ENCODE assay signal across 12 cellular contexts in the genomic region with DNA sequence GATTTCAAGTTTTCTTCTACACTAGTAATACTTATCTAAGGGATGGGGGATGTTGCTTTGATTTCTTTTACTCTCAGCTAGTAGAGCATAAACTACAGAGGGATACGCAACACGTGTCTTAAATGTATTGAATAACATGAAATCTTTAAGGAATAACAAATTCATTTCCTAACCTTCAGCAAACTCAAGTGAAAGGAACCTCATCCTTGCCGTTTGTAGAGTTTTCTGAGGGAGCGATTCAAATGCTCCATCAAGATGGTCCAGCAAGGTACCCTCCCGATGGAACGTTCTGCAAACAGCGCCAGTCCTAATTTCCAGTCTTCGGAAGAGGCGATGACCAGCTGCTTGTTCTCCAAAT.
A peak's percentile ranks its signal among the peaks of the same experiment; 100 is the strongest.
DNase-seq lines count a peak whose midpoint lies in the region; ATAC-seq, FAIRE-seq and TF ChIP-seq lines count a peak whose summit lies in the region.
"Had no signal": no experiment of that assay in that cellular context is flagged by ENCODE, and none has a peak within 500 bp of the region (broad histone marks: within the 10 kb centered on the region; RNA-seq: fewer than 3 reads in every experiment).

No MANE protein-coding gene starts in this region.

- H3K4me1 ChIP-seq in HCT116 (ENCODE audit: control insufficient read depth in 1 of 2, insufficient read depth in 2 of 2, low read length in 2 of 2) = no peaks in the 10 kb centered on the region
- H3K4me1 ChIP-seq: BLaER1, SJSA1 had no signal

- no peaks in the 10 kb centered on the region for H3K79me2 ChIP-seq in HCT116 (ENCODE audit: insufficient read depth, low read length)

- RAD21 ChIA-PET in HCT116 (lab: Charles Lee; ENCODE audit: low non-redundant PET in 1 of 2, low total read pairs in 2 of 2, uncharacterized antibody in 2 of 2, unreplicated experiment in 2 of 2) = no interaction called here

- BruUV-seq in HCT116 (replicated peaks; lab: Mats Ljungman, UMichigan) = no TSS peak

- no peak overlapping the region for H3K4me3 ChIP-seq in HCT116 (replicated peaks in 1 of 2; ENCODE audit: low read depth in 1 of 2, low read length in 2 of 2)
- H3K4me3 ChIP-seq: BLaER1, SJSA1 had no signal

- H3K9ac ChIP-seq in HCT116 (ENCODE audit: low read length) = no peak overlapping the region
- H3K9ac ChIP-seq: BLaER1 had no signal

- peaks cover 12% of the 10 kb centered on the region for H3K27me3 Mint-ChIP-seq in type B pancreatic cell

- peaks cover 40% of the 10 kb centered on the region for H3K27me3 ChIP-seq in HCT116 (ENCODE audit: insufficient read depth, low read length)
- H3K27me3 ChIP-seq: BLaER1 had no signal

- no peaks in the 10 kb centered on the region for H3K9me2 ChIP-seq in HCT116 (ENCODE audit: insufficient read depth)

- H3K36me3 Mint-ChIP-seq in type B pancreatic cell = no peaks in the 10 kb centered on the region
- no peaks in the 10 kb centered on the region for H3K36me3 Mint-ChIP-seq in activated naive CD4-positive, alpha-beta T cell treated with anti-CD3 and anti-CD28 coated beads, Interleukin-2, amount 50 U/mL, for 72 hours

- no peak overlapping the region for H3K4me2 ChIP-seq in HCT116 (ENCODE audit: low read length)
- H3K4me2 ChIP-seq: BLaER1 had no signal

- H3K27ac ChIP-seq in HCT116 (ENCODE audit: low read depth, low read length) (no peak overlapping the region), RWPE1 (no peak overlapping the region)
- H3K27ac ChIP-seq: BLaER1, HL-60, SJSA1 had no signal

- H3K27ac Mint-ChIP-seq in type B pancreatic cell = peak overlapping the region; percentile 68
- H3K27ac Mint-ChIP-seq in activated naive CD4-positive, alpha-beta T cell treated with anti-CD3 and anti-CD28 coated beads, Interleukin-2, amount 50 U/mL, for 72 hours = no peak overlapping the region
- H3K27ac Mint-ChIP-seq: H9 had no signal

- POLR2A ChIA-PET in HCT116 (lab: Charles Lee) (no interaction called here), RWPE1 (lab: Yijun Ruan, JAX; ENCODE audit: low non-redundant PET) (no interaction called here)

- CTCF ChIA-PET in HCT116 (lab: Charles Lee) (interaction anchor here (1.4 to 2.1 kb wide), 3 partner anchors 34 to 457 kb away, joined by 3 to 6 read pairs (median 3); no protein-coding TSS in a partner anchor), RWPE1 (lab: Yijun Ruan, JAX) (interaction anchor here (0.6 to 2.6 kb wide), 9 partner anchors 10 to 851 kb away, joined by 3 to 20 read pairs (median 3); no protein-coding TSS in a partner anchor)

- no peaks in the 10 kb centered on the region for H3K9me3 Mint-ChIP-seq in type B pancreatic cell
- H3K9me3 Mint-ChIP-seq in activated naive CD4-positive, alpha-beta T cell treated with anti-CD3 and anti-CD28 coated beads, Interleukin-2, amount 50 U/mL, for 72 hours = no peaks in the 10 kb centered on the region
- H3K9me3 Mint-ChIP-seq: H9 had no signal

- TF ChIP-seq CTCF in HCT116 (IDR thresholded peaks at IDR 0.05 in 2 of 3, conservative IDR thresholded peaks at IDR 0.05 in 1 of 3; ENCODE audit: borderline replicate concordance in 1 of 3, insufficient read depth in 1 of 3, low read depth in 2 of 3, low read length in 2 of 3) = no peak
- peak; percentile 73 for TF ChIP-seq CTCF in RWPE1 (conservative IDR thresholded peaks at IDR 0.05; ENCODE audit: low read depth)
- TF ChIP-seq CTCF in type B pancreatic cell (conservative IDR thresholded peaks at IDR 0.05) = no peak

- intact Hi-C loops in HCT116 (cut with micrococcal nuclease) = loop anchor here (1.0 to 5.0 kb wide), 4 partner anchors 34 to 1249 kb away; no protein-coding TSS in a partner anchor

- DNase-seq in HCT116 (ENCODE audit: low read depth, low spot score) (no peak), RWPE1 (ENCODE audit: low spot score) (no peak), type B pancreatic cell (ENCODE audit: extremely low spot score, unreplicated experiment) (no peak), NCI-H524 (lab: John Stamatoyannopoulos, UW) (no peak)
- DNase-seq in activated naive CD4-positive, alpha-beta T cell treated with anti-CD3 and anti-CD28 coated beads, Interleukin-2, amount 50 U/mL, for 72 hours (ENCODE audit: low spot score in 2 of 2) = no peak

- TF ChIP-seq POLR2A in HCT116 (IDR thresholded peaks at IDR 0.05; ENCODE audit: borderline replicate concordance, extremely low read depth, insufficient read depth, insufficient read length) = no peak

- peaks cover 23% of the 10 kb centered on the region for H3K4me1 Mint-ChIP-seq in type B pancreatic cell (ENCODE audit: unreplicated experiment)

- no peak for TF ChIP-seq RAD21 in HCT116 (IDR thresholded peaks at IDR 0.05; ENCODE audit: low read depth)

- H2AFZ ChIP-seq in HCT116 (ENCODE audit: low read depth, low read length, poor library complexity, severe bottlenecking) = no peak overlapping the region

- no peaks in the 10 kb centered on the region for H3K9me3 ChIP-seq in HCT116 (ENCODE audit: control insufficient read depth in 1 of 2, insufficient read depth in 1 of 2, low read depth in 1 of 2, low read length in 2 of 2)
- H3K9me3 ChIP-seq: BLaER1, SJSA1 had no signal

- H3K4me3 Mint-ChIP-seq in type B pancreatic cell = no peak overlapping the region
- H3K4me3 Mint-ChIP-seq: H9 had no signal

- H3K36me3 ChIP-seq in HCT116 (ENCODE audit: control insufficient read depth in 1 of 2, insufficient read depth in 2 of 2, low read length in 2 of 2) = no peaks in the 10 kb centered on the region
- H3K36me3 ChIP-seq: BLaER1, SJSA1 had no signal

- ATAC-seq in HCT116 (0 out of 2 replicates have a peak, but pooled peaks have one; percentile 6), GM21723 (IDR thresholded peaks at IDR 0.05; ENCODE audit: unreplicated experiment) (no peak)
- no peak for ATAC-seq in activated naive CD4-positive, alpha-beta T cell treated with anti-CD3 and anti-CD28 coated beads, Interleukin-2, amount 50 U/mL, for 72 hours

- H4K20me1 ChIP-seq in HCT116 (ENCODE audit: insufficient read depth) = no peaks in the 10 kb centered on the region
- H4K20me1 ChIP-seq: BLaER1 had no signal

- peak; percentile 77 for FAIRE-seq in endometrium (lab: Jason Lieb, UNC)
- FAIRE-seq: HTR-8/SVneo had no signal

TF ChIP-seq in HCT116, 20 proteins besides CTCF, POLR2A, EP300 and RAD21:
- TF ChIP-seq EZH2 (IDR thresholded peaks at IDR 0.05) (no peak), MAX (IDR thresholded peaks at IDR 0.05) (no peak)
- TF ChIP-seq, protein P1, sequence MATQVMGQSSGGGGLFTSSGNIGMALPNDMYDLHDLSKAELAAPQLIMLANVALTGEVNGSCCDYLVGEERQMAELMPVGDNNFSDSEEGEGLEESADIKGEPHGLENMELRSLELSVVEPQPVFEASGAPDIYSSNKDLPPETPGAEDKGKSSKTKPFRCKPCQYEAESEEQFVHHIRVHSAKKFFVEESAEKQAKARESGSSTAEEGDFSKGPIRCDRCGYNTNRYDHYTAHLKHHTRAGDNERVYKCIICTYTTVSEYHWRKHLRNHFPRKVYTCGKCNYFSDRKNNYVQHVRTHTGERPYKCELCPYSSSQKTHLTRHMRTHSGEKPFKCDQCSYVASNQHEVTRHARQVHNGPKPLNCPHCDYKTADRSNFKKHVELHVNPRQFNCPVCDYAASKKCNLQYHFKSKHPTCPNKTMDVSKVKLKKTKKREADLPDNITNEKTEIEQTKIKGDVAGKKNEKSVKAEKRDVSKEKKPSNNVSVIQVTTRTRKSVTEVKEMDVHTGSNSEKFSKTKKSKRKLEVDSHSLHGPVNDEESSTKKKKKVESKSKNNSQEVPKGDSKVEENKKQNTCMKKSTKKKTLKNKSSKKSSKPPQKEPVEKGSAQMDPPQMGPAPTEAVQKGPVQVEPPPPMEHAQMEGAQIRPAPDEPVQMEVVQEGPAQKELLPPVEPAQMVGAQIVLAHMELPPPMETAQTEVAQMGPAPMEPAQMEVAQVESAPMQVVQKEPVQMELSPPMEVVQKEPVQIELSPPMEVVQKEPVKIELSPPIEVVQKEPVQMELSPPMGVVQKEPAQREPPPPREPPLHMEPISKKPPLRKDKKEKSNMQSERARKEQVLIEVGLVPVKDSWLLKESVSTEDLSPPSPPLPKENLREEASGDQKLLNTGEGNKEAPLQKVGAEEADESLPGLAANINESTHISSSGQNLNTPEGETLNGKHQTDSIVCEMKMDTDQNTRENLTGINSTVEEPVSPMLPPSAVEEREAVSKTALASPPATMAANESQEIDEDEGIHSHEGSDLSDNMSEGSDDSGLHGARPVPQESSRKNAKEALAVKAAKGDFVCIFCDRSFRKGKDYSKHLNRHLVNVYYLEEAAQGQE (IDR thresholded peaks at IDR 0.05; ENCODE audit: low read depth) = no peak
